ENCODE assay signal across 11 cellular contexts in genomic region chr2:160278889-160279196, GRCh38.
A peak's percentile ranks its signal among the peaks of the same experiment; 100 is the strongest.
DNase-seq lines count a peak whose midpoint lies in the region; ATAC-seq, FAIRE-seq and TF ChIP-seq lines count a peak whose summit lies in the region.
"Had no signal": no experiment of that assay in that cellular context is flagged by ENCODE, and none has a peak within 500 bp of the region (broad histone marks: within the 10 kb centered on the region; RNA-seq: fewer than 3 reads in every experiment).

No MANE protein-coding gene starts in this region.

- H3K36me3 ChIP-seq in naive thymus-derived CD4-positive, alpha-beta T cell (ENCODE audit: control insufficient read depth in 2 of 3, insufficient read depth in 3 of 3, low read length in 3 of 3): peaks cover 19 to 62% (median 35%) of the 10 kb centered on the region in 3 experiments

- no peak overlapping the region for H3K27ac ChIP-seq in naive thymus-derived CD4-positive, alpha-beta T cell (ENCODE audit: low read depth, low read length)

- no peak overlapping the region for H3K4me3 ChIP-seq in NB4 (ENCODE audit: low read depth, low read length)
- H3K4me3 ChIP-seq in naive thymus-derived CD4-positive, alpha-beta T cell (ENCODE audit: low read length): no peak overlapping the region
- H3K4me3 ChIP-seq: lung had no signal

- CTCF ChIA-PET in naive thymus-derived CD4-positive, alpha-beta T cell (lab: Charles Lee): interaction anchor here (1.3 kb wide), 1 partner anchor 9 kb away, joined by 6 read pairs; no protein-coding TSS in a partner anchor

- no peak for ATAC-seq in naive thymus-derived CD4-positive, alpha-beta T cell
- no peak for ATAC-seq in HG03565 (IDR thresholded peaks at IDR 0.05; ENCODE audit: unreplicated experiment)
- no peak for ATAC-seq in GM18520 (IDR thresholded peaks at IDR 0.05; ENCODE audit: unreplicated experiment)
- ATAC-seq in HG03175 (IDR thresholded peaks at IDR 0.05; ENCODE audit: unreplicated experiment): no peak

- TF ChIP-seq POLR2A in NB4 (IDR thresholded peaks at IDR 0.05; ENCODE audit: extremely low read depth, insufficient read length): no peak

- no peaks in the 10 kb centered on the region for H3K27me3 Mint-ChIP-seq in naive thymus-derived CD4-positive, alpha-beta T cell

- no peaks in the 10 kb centered on the region for H3K27me3 ChIP-seq in naive thymus-derived CD4-positive, alpha-beta T cell (ENCODE audit: control insufficient read depth in 2 of 2, insufficient read depth in 2 of 2, low read length in 2 of 2)

- peak overlapping the region in 5 of 9 donors; percentile 44 to 86 (median 66) for H3K27ac Mint-ChIP-seq in naive thymus-derived CD4-positive, alpha-beta T cell

- intact Hi-C loops in naive thymus-derived CD4-positive, alpha-beta T cell (cut with micrococcal nuclease): loop anchor here in 1 of 2 donors (1.0 to 10.0 kb wide), 2 partner anchors 9 to 374 kb away; partner anchors contain the start of gene LY75

- H3K9me3 ChIP-seq in naive thymus-derived CD4-positive, alpha-beta T cell (ENCODE audit: control insufficient read depth in 2 of 3, low read length in 3 of 3): no peaks in the 10 kb centered on the region

- peak; percentile 26 for FAIRE-seq in endometrium (lab: Jason Lieb, UNC)

- POLR2A ChIA-PET in naive thymus-derived CD4-positive, alpha-beta T cell (lab: Charles Lee): no interaction called here

- peak; percentile 55 for TF ChIP-seq CTCF in AG09319 (IDR thresholded peaks at IDR 0.05; ENCODE audit: low read depth, low read length)
- peak; percentile 12 for TF ChIP-seq CTCF in NB4 (IDR thresholded peaks at IDR 0.05; ENCODE audit: low read depth, low read length)

- DNase-seq in AG09319 (ENCODE audit: extremely low read depth, low read depth): no peak
- no peak for DNase-seq in NB4 (ENCODE audit: low read depth)
- DNase-seq in naive thymus-derived CD4-positive, alpha-beta T cell: no peak
- DNase-seq in NCI-H187 (lab: John Stamatoyannopoulos, UW): no peak
- DNase-seq: activated effector memory CD4-positive, alpha-beta T cell treated with Interleukin-2 at 50 U/mL for 16 hours; NCI-H774 had no signal

- peaks cover 9 to 65% (median 54%) of the 10 kb centered on the region in 5 donors for H3K36me3 Mint-ChIP-seq in naive thymus-derived CD4-positive, alpha-beta T cell

- H3K4me1 ChIP-seq in naive thymus-derived CD4-positive, alpha-beta T cell (ENCODE audit: control insufficient read depth in 2 of 2, insufficient read depth in 2 of 2, low read length in 2 of 2): peaks cover 4 to 10% of the 10 kb centered on the region in 2 donors

- H3K4me1 Mint-ChIP-seq in naive thymus-derived CD4-positive, alpha-beta T cell: peaks cover 14 to 37% (median 29%) of the 10 kb centered on the region in 7 donors

- H3K4me3 Mint-ChIP-seq in naive thymus-derived CD4-positive, alpha-beta T cell: no peak overlapping the region

- peaks cover 0 to 2% (median 0%) of the 10 kb centered on the region in 11 donors for H3K9me3 Mint-ChIP-seq in naive thymus-derived CD4-positive, alpha-beta T cell
